24 cellular contexts compared by ENCODE assay signal in genomic region chr17:30273373-30273772, GRCh38. TPM values are rescaled to one million over a fixed set of nuclear protein-coding genes. Genes with fewer than 3 reads are reported as not detected.
A peak's percentile ranks its signal among the peaks of the same experiment; 100 is the strongest.
DNase-seq lines count a peak whose midpoint lies in the region; ATAC-seq and TF ChIP-seq lines count a peak whose summit lies in the region.
"Had no signal": no experiment of that assay in that cellular context is flagged by ENCODE, and none has a peak within 500 bp of the region (broad histone marks: within the 10 kb centered on the region; RNA-seq: fewer than 3 reads in every experiment).

No MANE protein-coding gene starts in this region.

- H4K20me1 ChIP-seq in hepatocyte (ENCODE audit: insufficient read depth, poor library complexity, severe bottlenecking): no peaks in the 10 kb centered on the region

- H3K9me3 ChIP-seq in hepatocyte (ENCODE audit: low read depth): no peaks in the 10 kb centered on the region
- H3K9me3 ChIP-seq: psoas muscle, vagina had no signal

- H3K4me2 ChIP-seq in hepatocyte: no peak overlapping the region

- no peaks in the 10 kb centered on the region for H3K79me2 ChIP-seq in hepatocyte

- 80% methylated on average over 6 of the region's 6 CpGs for WGBS in hepatocyte (ENCODE audit: low lambda C conversion rate, missing lambda C conversion rate)

- H3K36me3 ChIP-seq in hepatocyte (replicated peaks; ENCODE audit: insufficient read depth, low read depth): no peaks in the 10 kb centered on the region

- no peak overlapping the region for H3K27ac ChIP-seq in hepatocyte
- H3K27ac ChIP-seq: GM23248, psoas muscle, vagina, VCaP had no signal

- no peak for ATAC-seq in HG03139 (IDR thresholded peaks at IDR 0.05; ENCODE audit: unreplicated experiment)

- no peaks in the 10 kb centered on the region for H3K9me2 ChIP-seq in hepatocyte (replicated peaks; ENCODE audit: insufficient read depth)

- no peak overlapping the region for H3K4me3 ChIP-seq in hepatocyte
- H3K4me3 ChIP-seq: GM23248, psoas muscle, vagina had no signal

- TF ChIP-seq CTCF in GM10266 (IDR thresholded peaks at IDR 0.05; ENCODE audit: control insufficient read depth, insufficient read depth, low read depth, missing control alignments) (no peak), hepatocyte (IDR thresholded peaks at IDR 0.05; ENCODE audit: poor library complexity) (no peak)

- DNase-seq in NCI-H82 (lab: John Stamatoyannopoulos, UW) (peak; percentile 45), NCI-H82 treated with DMSO at 0.1 percent for 48 hours (lab: John Stamatoyannopoulos, UW; ENCODE audit: unreplicated experiment) (no peak), amniotic epithelial cell (ENCODE audit: low read depth) (peak; percentile 15), fibroblast of the conjunctiva (ENCODE audit: low read depth) (peak; percentile 32), GM10266 (ENCODE audit: extremely low spot score) (no peak), NCI-H748 (lab: John Stamatoyannopoulos, UW; ENCODE audit: unreplicated experiment) (no peak), hepatocyte (ENCODE audit: low spot score) (no peak)
- DNase-seq: activated CD4-positive, alpha-beta T cell treated with anti-CD3 and anti-CD28 coated beads for 48 hours; activated CD8-positive, alpha-beta memory T cell treated with anti-CD3 and anti-CD28 coated beads for 24 hours; activated gamma-delta T cell; activated naive CD8-positive, alpha-beta T cell treated with anti-CD3 and anti-CD28 coated beads, Interleukin-2, amount 10 ng/mL, durations not matched to agents 7 days and 5 days; CD4-positive, alpha-beta T cell; GM23248; hippocampal formation; immature natural killer cell; NCI-H1092 treated with DMSO at 0.1 percent for 48 hours; NCI-H187 treated with DMSO at 0.1 percent for 48 hours; NCI-H446; NK-92 treated with Interleukin-12 subunit alpha and Interleukin-12 subunit beta, amount 100 ng/mL, for 24 hours; psoas muscle; Right ventricle myocardium superior had no signal

- no peak overlapping the region for H2AFZ ChIP-seq in hepatocyte
- H2AFZ ChIP-seq: GM23248 had no signal

- no peaks in the 10 kb centered on the region for H3K27me3 ChIP-seq in hepatocyte
- H3K27me3 ChIP-seq: vagina had no signal

- H3K4me1 ChIP-seq in hepatocyte (ENCODE audit: insufficient read depth): no peaks in the 10 kb centered on the region
- H3K4me1 ChIP-seq: psoas muscle, vagina had no signal

RNA-seq across cellular contexts. Expression of gene BLMH, which starts 18.4 kb away (rescaled TPM):
- 28.2 and 29.0 TPM in 2 replicates for total RNA-seq in hepatocyte
- 21.3 and 26.0 TPM in 2 replicates for polyA plus RNA-seq in hepatocyte

RNA-seq across cellular contexts. Expression of gene SLC6A4, which starts 37.9 kb away (rescaled TPM):
- 2.0 and 3.8 TPM in 2 replicates for total RNA-seq in hepatocyte
- 2.6 and 6.0 TPM in 2 replicates for polyA plus RNA-seq in hepatocyte
- total RNA-seq: activated naive CD8-positive, alpha-beta T cell treated with anti-CD3 and anti-CD28 coated beads, Interleukin-2, amount 10 ng/mL, durations not matched to agents 7 days and 5 days; CD4-positive, alpha-beta T cell; GM23248; psoas muscle had no signal

Comparison
In these comparisons a context has a peak if more than half of its experiments do, and no peak if none do; other contexts are left out.
1. DNase-seq: peak in NCI-H82 (single experiment), amniotic epithelial cell (single experiment) and fibroblast of the conjunctiva (single experiment); none in NCI-H82 treated with DMSO at 0.1 percent for 48 hours (single experiment), GM10266 (single experiment), NCI-H748 (single experiment) and hepatocyte (single experiment).